In genomic region chr1:1259119-1259488, GRCh38 we compare ENCODE assay signal across 17 cellular contexts.
"Had no signal": no experiment of that assay in that cellular context is flagged by ENCODE, and none has a peak within 500 bp of the region (broad histone marks: within the 10 kb centered on the region; RNA-seq: fewer than 3 reads in every experiment).

No MANE protein-coding gene starts in this region.

- H3K79me2 ChIP-seq: parathyroid adenoma had no signal

- H3K27ac ChIP-seq: adrenal gland, colonic mucosa, gastrocnemius medialis, left ventricle myocardium inferior, parathyroid adenoma, skin epidermis, uterus had no signal

- H3K9me3 ChIP-seq: adrenal gland, colonic mucosa, gastrocnemius medialis, left ventricle myocardium inferior, uterus had no signal

- ATAC-seq: gastrocnemius medialis had no signal

- H3K9ac ChIP-seq: parathyroid adenoma had no signal

- H2AFZ ChIP-seq: parathyroid adenoma had no signal

- H3K4me3 Mint-ChIP-seq: activated B cell treated with CpG ODN at 0.5 μM for 24 hours; T-helper 1 cell treated with Interleukin-12 subunit alpha and Interleukin-12 subunit beta and Interleukin-4 antibody, amounts not matched to agents 30 μg/mL and 1 μg/mL, for 36 hours had no signal

- H3K36me3 ChIP-seq: uterus had no signal

- H3K4me1 ChIP-seq: adrenal gland, colonic mucosa, gastrocnemius medialis, parathyroid adenoma, uterus had no signal

- H3K9me3 Mint-ChIP-seq: activated B cell treated with CpG ODN at 0.5 μM for 24 hours; activated T-helper 2 cell treated with anti-CD3 and anti-CD28 coated beads, Interferon-gamma antibody, Interleukin-2, Interleukin-4, amounts not matched to agents 10 μg/mL and 5 μg/mL and 100 μg/mL, durations not matched to agents 14 hours and 24 hours and 36 hours; neural crest cell; T-helper 1 cell treated with Interleukin-12 subunit alpha and Interleukin-12 subunit beta and Interleukin-4 antibody, amounts not matched to agents 30 μg/mL and 1 μg/mL, for 36 hours had no signal

- H3K4me3 ChIP-seq: adrenal gland, colonic mucosa, gastrocnemius medialis, left ventricle myocardium inferior, skin epidermis, uterus had no signal

- H3K27ac Mint-ChIP-seq: activated T-helper 2 cell treated with anti-CD3 and anti-CD28 coated beads, Interferon-gamma antibody, Interleukin-2, Interleukin-4, amounts not matched to agents 10 μg/mL and 5 μg/mL and 100 μg/mL, durations not matched to agents 14 hours and 24 hours and 36 hours; T-helper 1 cell treated with Interleukin-12 subunit alpha and Interleukin-12 subunit beta and Interleukin-4 antibody, amounts not matched to agents 30 μg/mL and 1 μg/mL, for 36 hours had no signal

- H3K27me3 ChIP-seq: adrenal gland, colonic mucosa, gastrocnemius medialis, uterus had no signal

- H3K4me1 Mint-ChIP-seq: neural crest cell had no signal

- H3K27me3 Mint-ChIP-seq: activated B cell treated with CpG ODN at 0.5 μM for 24 hours had no signal

- DNase-seq: activated B cell treated with CpG ODN at 0.5 μM for 24 hours; activated CD4-positive, alpha-beta T cell treated with anti-CD3 and anti-CD28 coated beads, Interleukin-2, amount 50 U/mL, for 1 hour; activated naive CD4-positive, alpha-beta T cell treated with anti-CD3 and anti-CD28 coated beads, Interleukin-2, amount 50 U/mL, for 16 hours; adrenal gland; caudate nucleus; colonic mucosa; effector CD4-positive, alpha-beta T cell; gastrocnemius medialis; left ventricle myocardium inferior; stimulated activated CD4-positive, alpha-beta T cell treated with anti-CD3 and anti-CD28 coated beads, Interleukin-4, amount 100 ng/mL, for 4 hours; uterus had no signal

- FAIRE-seq: kidney had no signal
